Comparison of ENCODE assay signal across 28 cellular contexts in the genomic region with DNA sequence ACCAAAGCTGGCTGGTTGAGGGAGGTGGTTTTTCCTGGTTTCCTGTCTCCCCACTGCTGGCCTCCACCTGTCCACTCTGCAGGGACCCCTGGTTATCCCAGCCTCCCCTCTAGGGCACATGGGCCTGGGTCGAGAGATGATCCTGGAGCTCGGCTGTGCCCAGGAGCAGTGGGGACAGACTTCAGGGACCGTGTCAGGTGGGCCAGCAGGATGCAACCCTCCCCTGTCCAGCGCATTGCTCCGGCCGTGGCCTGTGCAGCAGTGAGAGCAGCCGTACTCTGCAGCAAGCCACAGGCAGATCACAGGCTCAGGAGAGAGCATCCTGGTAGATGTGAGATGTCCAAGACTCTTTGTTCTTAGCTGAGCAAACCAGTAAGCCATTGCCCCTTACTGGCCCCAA.
DNase-seq lines count a peak whose midpoint lies in the region; ATAC-seq, FAIRE-seq and TF ChIP-seq lines count a peak whose summit lies in the region.
"Had no signal": no experiment of that assay in that cellular context is flagged by ENCODE, and none has a peak within 500 bp of the region (broad histone marks: within the 10 kb centered on the region; RNA-seq: fewer than 3 reads in every experiment).

No MANE protein-coding gene starts in this region.

- H3K9ac ChIP-seq in IMR-90 (ENCODE audit: low read depth, low read length) (no peak overlapping the region), astrocyte (ENCODE audit: low read length) (no peak overlapping the region), kidney (ENCODE audit: low read length in 2 of 2) (no peak overlapping the region), HepG2 (ENCODE audit: insufficient read depth, low read depth, low read length) (no peak overlapping the region)
- H3K9ac ChIP-seq: neural progenitor cell had no signal

- peaks cover 6% of the 10 kb centered on the region for H3K4me1 Mint-ChIP-seq in astrocyte (ENCODE audit: low read depth, unreplicated experiment)
- H3K4me1 Mint-ChIP-seq: neural progenitor cell had no signal

- no peak overlapping the region for H2BK20ac ChIP-seq in IMR-90 (ENCODE audit: low read depth, low read length)

- H2AFZ ChIP-seq in IMR-90 (replicated peaks; ENCODE audit: low read length, poor library complexity) (no peak overlapping the region), astrocyte (ENCODE audit: low read depth, low read length) (no peak overlapping the region), HepG2 (ENCODE audit: low read length) (no peak overlapping the region)
- H2AFZ ChIP-seq: neural progenitor cell had no signal

- no CpG with 5 or more reads among the region's 7 CpGs for WGBS in IMR-90 (ENCODE audit: extremely low coverage in 2 of 2, insufficient read length in 1 of 2), 2 experiments
- WGBS in stomach, 5 donors, result 88 to 94% (median 92%) methylated on average over 3 to 7 of the region's 7 CpGs
- WGBS in HepG2 (ENCODE audit: low lambda C conversion rate), result 93% methylated on average over 6 of the region's 7 CpGs

- H2AK5ac ChIP-seq in IMR-90 (ENCODE audit: low read depth, low read length), result no peak overlapping the region

- BruUV-seq in IMR-90 (replicated peaks; lab: Mats Ljungman, UMichigan) (no TSS peak), HepG2 (replicated peaks; lab: Mats Ljungman, UMichigan) (no TSS peak)

- intact Hi-C loops in IMR-90 (cut with micrococcal nuclease) (no loop called here), kidney (cut with DNase I) (no loop called here), stomach (cut with DNase I; ENCODE audit: low total_unique reads) (no loop called here), HepG2 (cut with micrococcal nuclease; ENCODE audit: unreplicated experiment) (no loop called here)

- no peaks in the 10 kb centered on the region for H3K9me3 ChIP-seq in IMR-90 (ENCODE audit: control insufficient read depth, insufficient read depth, low read length)
- no peaks in the 10 kb centered on the region for H3K9me3 ChIP-seq in astrocyte (ENCODE audit: insufficient read depth, low read depth, low read length)
- no peaks in the 10 kb centered on the region for H3K9me3 ChIP-seq in kidney (ENCODE audit: control insufficient read depth in 1 of 2, low read length in 2 of 2)
- no peaks in the 10 kb centered on the region for H3K9me3 ChIP-seq in stomach
- no peaks in the 10 kb centered on the region for H3K9me3 ChIP-seq in HepG2 (ENCODE audit: low read length)
- H3K9me3 ChIP-seq: HAP-1, SJSA1 had no signal

- H3K27me3 ChIP-seq in IMR-90 (ENCODE audit: control insufficient read depth, insufficient read depth, low read length) (no peaks in the 10 kb centered on the region), astrocyte (ENCODE audit: insufficient read depth, low read length) (no peaks in the 10 kb centered on the region), stomach (no peaks in the 10 kb centered on the region), HepG2 (ENCODE audit: control insufficient read depth in 1 of 2, insufficient read depth in 2 of 2, low read length in 2 of 2) (no peaks in the 10 kb centered on the region)
- H3K27me3 ChIP-seq: neural progenitor cell, SJSA1 had no signal

- no peak overlapping the region for H3K4ac ChIP-seq in IMR-90 (ENCODE audit: low read depth, low read length)

- no peak overlapping the region for H3K4me3 Mint-ChIP-seq in astrocyte (ENCODE audit: unreplicated experiment)
- H3K4me3 Mint-ChIP-seq: activated naive CD4-positive, alpha-beta T cell treated with anti-CD3 and anti-CD28 coated beads for 36 hours; activated T-cell treated with anti-CD3 and anti-CD28 coated beads, Interleukin-2, amount 50 U/mL, for 72 hours; CD14-positive monocyte; neural progenitor cell; T-cell; type B pancreatic cell had no signal

- no peak for TF ChIP-seq CTCF in IMR-90 (conservative IDR thresholded peaks at IDR 0.05; ENCODE audit: low read depth, low read length)
- no peak for TF ChIP-seq CTCF in astrocyte (IDR thresholded peaks at IDR 0.05; ENCODE audit: insufficient read depth, low read depth, low read length)
- TF ChIP-seq CTCF in kidney (IDR thresholded peaks at IDR 0.05; ENCODE audit: borderline replicate concordance, extremely low read depth, insufficient read depth), result no peak
- TF ChIP-seq CTCF in stomach (IDR thresholded peaks at IDR 0.05), result no peak
- no peak for TF ChIP-seq CTCF in HepG2 (CRISPR knock-in tag; IDR thresholded peaks at IDR 0.05)

- H4K20me1 ChIP-seq in IMR-90 (ENCODE audit: insufficient read depth, low read length), result peaks cover 48% of the 10 kb centered on the region
- peaks cover 69% of the 10 kb centered on the region for H4K20me1 ChIP-seq in astrocyte (ENCODE audit: insufficient read depth, low read length)
- H4K20me1 ChIP-seq in HepG2 (ENCODE audit: insufficient read depth, low read length), result peaks cover 40% of the 10 kb centered on the region

- H3K4me2 ChIP-seq in IMR-90 (ENCODE audit: low read depth, low read length) (no peak overlapping the region), astrocyte (ENCODE audit: low read length) (peak overlapping the region; percentile 57), HepG2 (ENCODE audit: low read depth, low read length) (no peak overlapping the region)
- H3K4me2 ChIP-seq: neural progenitor cell had no signal

- no peak overlapping the region for H3K23ac ChIP-seq in IMR-90 (ENCODE audit: low read depth, low read length)

- no peaks in the 10 kb centered on the region for H3K27me3 Mint-ChIP-seq in astrocyte (ENCODE audit: low read depth, unreplicated experiment)
- H3K27me3 Mint-ChIP-seq: T-cell, type B pancreatic cell had no signal

- H3K9me3 Mint-ChIP-seq in astrocyte (ENCODE audit: unreplicated experiment), result no peaks in the 10 kb centered on the region
- H3K9me3 Mint-ChIP-seq: activated naive CD4-positive, alpha-beta T cell treated with anti-CD3 and anti-CD28 coated beads for 36 hours; activated T-cell treated with anti-CD3 and anti-CD28 coated beads, Interleukin-2, amount 50 U/mL, for 72 hours; CD14-positive monocyte; neural progenitor cell; T-cell; type B pancreatic cell had no signal

- H4K91ac ChIP-seq in IMR-90 (ENCODE audit: insufficient read depth, low read depth, low read length), result no peak overlapping the region

- H3K79me2 ChIP-seq in astrocyte (ENCODE audit: insufficient read depth, low read length) (peaks cover 17% of the 10 kb centered on the region), HepG2 (ENCODE audit: insufficient read depth, low read length) (peaks cover 8% of the 10 kb centered on the region)

- ATAC-seq in IMR-90 (ENCODE audit: low read depth), result no peak
- ATAC-seq in GM19452 (IDR thresholded peaks at IDR 0.05; ENCODE audit: unreplicated experiment), result no peak
- ATAC-seq in HepG2, result no peak
- ATAC-seq in HG03460 (IDR thresholded peaks at IDR 0.05; ENCODE audit: unreplicated experiment), result no peak
- ATAC-seq: activated T-cell treated with anti-CD3 and anti-CD28 coated beads, Interleukin-2, amount 50 U/mL, for 72 hours; Panc1; T-cell had no signal

- H3K27ac Mint-ChIP-seq in astrocyte (ENCODE audit: unreplicated experiment), result no peak overlapping the region
- H3K27ac Mint-ChIP-seq: activated naive CD4-positive, alpha-beta T cell treated with anti-CD3 and anti-CD28 coated beads for 36 hours; activated T-cell treated with anti-CD3 and anti-CD28 coated beads, Interleukin-2, amount 50 U/mL, for 72 hours; neural progenitor cell; T-cell; type B pancreatic cell had no signal

- no peak for TF ChIP-seq EP300 in stomach (IDR thresholded peaks at IDR 0.05)
- no peak for TF ChIP-seq EP300 in HepG2 (IDR thresholded peaks at IDR 0.05; ENCODE audit: low read depth in 2 of 2, low read length in 2 of 2)
- TF ChIP-seq EP300 in HepG2 (CRISPR knock-in tag; IDR thresholded peaks at IDR 0.05; ENCODE audit: borderline replicate concordance), result no peak

- H3K4me1 ChIP-seq in IMR-90 (ENCODE audit: control insufficient read depth, insufficient read depth, low read length) (peaks cover 9% of the 10 kb centered on the region; the same call in 1 of the 2 replicates), astrocyte (ENCODE audit: insufficient read depth, low read length) (peaks cover 16% of the 10 kb centered on the region), kidney (ENCODE audit: control insufficient read depth in 1 of 2, insufficient read depth in 1 of 2, low read depth in 1 of 2, low read length in 2 of 2) (peaks cover 15 to 49% of the 10 kb centered on the region in 2 donors), stomach (peaks cover 28 to 69% (median 48%) of the 10 kb centered on the region in 4 donors), HepG2 (ENCODE audit: insufficient read depth, low read length) (no peaks in the 10 kb centered on the region)
- H3K4me1 ChIP-seq: HAP-1, neural progenitor cell, SJSA1 had no signal

- DNase-seq in IMR-90, result no peak
- no peak for DNase-seq in astrocyte (ENCODE audit: low read depth)
- no peak for DNase-seq in kidney
- DNase-seq in stomach, result no peak
- no peak for DNase-seq in NAMALWA (ENCODE audit: low spot score)
- DNase-seq in HepG2 (ENCODE audit: low spot score), result no peak
- DNase-seq: activated CD4-positive, alpha-beta T cell treated with anti-CD3 and anti-CD28 coated beads, Interleukin-2, amount 50 U/mL, for 4 hours; activated naive CD4-positive, alpha-beta T cell treated with anti-CD3 and anti-CD28 coated beads for 36 hours; activated T-cell treated with anti-CD3 and anti-CD28 coated beads, Interleukin-2, amount 50 U/mL, for 72 hours; Calu3; central memory CD4-positive, alpha-beta T cell; DMS79 treated with DMSO at 0.1 percent for 48 hours; KG1; mammary epithelial cell; MM.1S; NCI-H1436; NCI-H2081 treated with DMSO at 0.1 percent for 48 hours; NCI-H345; T-cell had no signal

- H3K36me3 Mint-ChIP-seq in astrocyte (ENCODE audit: low read depth, unreplicated experiment), result peaks cover 23% of the 10 kb centered on the region
- H3K36me3 Mint-ChIP-seq: type B pancreatic cell had no signal

- no peak overlapping the region for H4K8ac ChIP-seq in IMR-90 (ENCODE audit: low read depth in 2 of 2, low read length in 2 of 2)

- POLR2A ChIA-PET in IMR-90 (lab: Charles Lee; ENCODE audit: unreplicated experiment), result no interaction called here
- POLR2A ChIA-PET in HepG2 (lab: Yijun Ruan, JAX), result no interaction called here

- H3K79me1 ChIP-seq in IMR-90 (ENCODE audit: low read depth in 1 of 2, low read length in 2 of 2), result peaks cover 19 to 40% of the 10 kb centered on the region in 2 experiments

- in situ Hi-C loops in IMR-90 (cut with MboI; ENCODE audit: low sequenced_read_pairs), result no loop called here
- in situ Hi-C loops in HepG2 (cut with HindIII; ENCODE audit: extremely low pct_ligation_motif_present, low pct_unique_long_range_greater_than_20kb), result no loop called here

- H2AK9ac ChIP-seq in IMR-90 (replicated peaks; ENCODE audit: low read depth, low read length, poor library complexity), result peak overlapping the region; percentile 5

- no peak overlapping the region for H2BK120ac ChIP-seq in IMR-90 (ENCODE audit: low read depth, low read length)

- no peak overlapping the region for H4K5ac ChIP-seq in IMR-90 (ENCODE audit: low read depth, low read length)

- no peak overlapping the region for H2BK5ac ChIP-seq in IMR-90 (ENCODE audit: low read depth, low read length, poor library complexity, severe bottlenecking)

- no peak overlapping the region for H3K56ac ChIP-seq in IMR-90 (ENCODE audit: extremely low read depth, insufficient read depth, low read length)

- TF ChIP-seq POLR2A in IMR-90 (IDR thresholded peaks at IDR 0.05; ENCODE audit: low read depth, low read length) (no peak), stomach (IDR thresholded peaks at IDR 0.05) (no peak), HepG2 (IDR thresholded peaks at IDR 0.05; ENCODE audit: insufficient read depth in 1 of 2, low read depth in 2 of 2, low read length in 2 of 2) (no peak)

- no peak overlapping the region for H3K4me3 ChIP-seq in IMR-90 (ENCODE audit: insufficient read depth, low read depth, low read length)
- no peak overlapping the region for H3K4me3 ChIP-seq in astrocyte (ENCODE audit: insufficient read depth, low read depth, low read length)
- H3K4me3 ChIP-seq in kidney (ENCODE audit: low read length in 2 of 2), result no peak overlapping the region
- H3K4me3 ChIP-seq in stomach, result no peak overlapping the region
- H3K4me3 ChIP-seq in HepG2 (replicated peaks in 1 of 3; ENCODE audit: insufficient read depth in 1 of 3, low read depth in 2 of 3, low read length in 3 of 3), result no peak overlapping the region
- H3K4me3 ChIP-seq: HAP-1, neural progenitor cell, SJSA1 had no signal

- FAIRE-seq in astrocyte (lab: Jason Lieb, UNC), result no peak
- FAIRE-seq in kidney (lab: Jason Lieb, UNC), result no peak
- no peak for FAIRE-seq in HepG2 (lab: Jason Lieb, UNC)
- FAIRE-seq: keratinocyte had no signal

- CTCF ChIA-PET in IMR-90 (lab: Yijun Ruan, JAX), result interaction anchor here (0.9 kb wide), 1 partner anchor 62 kb away, joined by 3 read pairs; no protein-coding TSS in a partner anchor
- CTCF ChIA-PET in HepG2 (lab: Yijun Ruan, JAX; ENCODE audit: low intra/inter-chr PET ratio, low total read pairs), result no interaction called here

- peaks cover 42% of the 10 kb centered on the region for H3K36me3 ChIP-seq in IMR-90 (ENCODE audit: control insufficient read depth, insufficient read depth, low read length)
- no peaks in the 10 kb centered on the region for H3K36me3 ChIP-seq in astrocyte (ENCODE audit: insufficient read depth, low read length)
- peaks cover 12 to 27% of the 10 kb centered on the region in 2 donors for H3K36me3 ChIP-seq in kidney (ENCODE audit: control insufficient read depth in 1 of 2, insufficient read depth in 2 of 2, low read length in 2 of 2)
- H3K36me3 ChIP-seq in stomach, result peaks cover 21 to 98% (median 84%) of the 10 kb centered on the region in 4 donors
- peaks cover 58 to 94% of the 10 kb centered on the region in 2 experiments for H3K36me3 ChIP-seq in HepG2 (replicated peaks in 1 of 2; ENCODE audit: control insufficient read depth in 1 of 2, insufficient read depth in 2 of 2, low read length in 2 of 2)
- H3K36me3 ChIP-seq: neural progenitor cell had no signal

- dilution Hi-C loops in IMR-90 (cut with HindIII; ENCODE audit: low sequenced_read_pairs, unreplicated experiment), result no loop called here

- H3K14ac ChIP-seq in IMR-90 (replicated peaks; ENCODE audit: low read depth, low read length), result no peak overlapping the region

- H3K27ac ChIP-seq in IMR-90 (ENCODE audit: insufficient read depth, low read length), result no peak overlapping the region
- H3K27ac ChIP-seq in astrocyte (ENCODE audit: low read depth, low read length), result peak overlapping the region; percentile 19
- peak overlapping the region; percentile 44 to 79 for H3K27ac ChIP-seq in kidney (ENCODE audit: low read depth in 2 of 2, low read length in 2 of 2)
- peak overlapping the region in 3 of 5 donors; percentile 25 to 81 (median 36) for H3K27ac ChIP-seq in stomach
- H3K27ac ChIP-seq in HepG2 (ENCODE audit: extremely low read length, insufficient read depth, low read length), result no peak overlapping the region
- H3K27ac ChIP-seq: neural progenitor cell, SJSA1 had no signal

- H3K18ac ChIP-seq in IMR-90 (ENCODE audit: low read depth, low read length), result no peak overlapping the region

- TF ChIP-seq RAD21 in IMR-90 (IDR thresholded peaks at IDR 0.05; ENCODE audit: low read length), result no peak
- TF ChIP-seq RAD21 in HepG2 (CRISPR knock-in tag; IDR thresholded peaks at IDR 0.05), result no peak

- no peak overlapping the region for H2BK15ac ChIP-seq in IMR-90 (ENCODE audit: low read depth, low read length)

- H3K9me1 ChIP-seq in IMR-90 (ENCODE audit: insufficient read depth, low read length), result peaks cover 16% of the 10 kb centered on the region; the same call in 1 of the 2 replicates

Comparison
In these comparisons a context has a peak if more than half of its experiments do, and no peak if none do; other contexts are left out.
1. H3K27ac ChIP-seq: peak in astrocyte (single experiment), kidney (2 of 2) and stomach (3 of 5); none in IMR-90 (single experiment) and HepG2 (single experiment).